Comparison of ENCODE assay signal across 12 cellular contexts in genomic region chr2:207240649-207241048, GRCh38.
A peak's percentile ranks its signal among the peaks of the same experiment; 100 is the strongest.
DNase-seq lines count a peak whose midpoint lies in the region; ATAC-seq, FAIRE-seq and TF ChIP-seq lines count a peak whose summit lies in the region.
"Had no signal": no experiment of that assay in that cellular context is flagged by ENCODE, and none has a peak within 500 bp of the region (broad histone marks: within the 10 kb centered on the region; RNA-seq: fewer than 3 reads in every experiment).

No MANE protein-coding gene starts in this region.

- DNase-seq in GM12865 (ENCODE audit: low read depth): peak; percentile 35
- no peak for DNase-seq in HTR-8/SVneo (ENCODE audit: insufficient read length, low spot score)
- DNase-seq in activated naive CD8-positive, alpha-beta T cell treated with anti-CD3 and anti-CD28 coated beads, Interleukin-2, amount 50 U/mL, for 24 hours: peak; percentile 37
- DNase-seq in T-helper 17 cell: no peak
- no peak for DNase-seq in activated effector memory CD4-positive, alpha-beta T cell treated with anti-CD3 and anti-CD28 coated beads, Interleukin-2, amount 50 U/mL, for 16 hours
- no peak for DNase-seq in dermis blood vessel endothelial cell
- DNase-seq: NCI-H1048, NCI-H510A had no signal

- FAIRE-seq in HTR-8/SVneo (lab: Jason Lieb, UNC): peak; percentile 16
- FAIRE-seq: endothelial cell of umbilical vein had no signal

- peak; percentile 38 for ATAC-seq in activated naive CD8-positive, alpha-beta T cell treated with anti-CD3 and anti-CD28 coated beads, Interleukin-2, amount 50 U/mL, for 24 hours
- no peak for ATAC-seq in T-helper 17 cell
- ATAC-seq: Right ventricle myocardium inferior had no signal

- peak overlapping the region; percentile 78 for H3K4me2 ChIP-seq in skeletal muscle satellite cell (ENCODE audit: low read length)

- no peaks in the 10 kb centered on the region for H3K27me3 Mint-ChIP-seq in activated naive CD8-positive, alpha-beta T cell treated with anti-CD3 and anti-CD28 coated beads, Interleukin-2, amount 50 U/mL, for 24 hours
- H3K27me3 Mint-ChIP-seq in T-helper 17 cell: no peaks in the 10 kb centered on the region

- no peak overlapping the region for H3K27ac Mint-ChIP-seq in activated naive CD8-positive, alpha-beta T cell treated with anti-CD3 and anti-CD28 coated beads, Interleukin-2, amount 50 U/mL, for 24 hours
- no peak overlapping the region for H3K27ac Mint-ChIP-seq in T-helper 17 cell
- H3K27ac Mint-ChIP-seq: progenitor cell of endocrine pancreas had no signal

- H3K9me3 ChIP-seq in skeletal muscle satellite cell (replicated peaks; ENCODE audit: low read length): no peaks in the 10 kb centered on the region
- H3K9me3 ChIP-seq in T-helper 17 cell (ENCODE audit: control insufficient read depth, low read length, poor library complexity, severe bottlenecking): no peaks in the 10 kb centered on the region

- peak overlapping the region; percentile 91 for H3K9ac ChIP-seq in skeletal muscle satellite cell (ENCODE audit: low read depth, low read length)

- no peaks in the 10 kb centered on the region for H3K36me3 Mint-ChIP-seq in activated naive CD8-positive, alpha-beta T cell treated with anti-CD3 and anti-CD28 coated beads, Interleukin-2, amount 50 U/mL, for 24 hours (ENCODE audit: low read depth)
- H3K36me3 Mint-ChIP-seq in T-helper 17 cell (ENCODE audit: low read depth): no peaks in the 10 kb centered on the region

- no peak overlapping the region for H3K4me3 Mint-ChIP-seq in activated naive CD8-positive, alpha-beta T cell treated with anti-CD3 and anti-CD28 coated beads, Interleukin-2, amount 50 U/mL, for 24 hours
- no peak overlapping the region for H3K4me3 Mint-ChIP-seq in T-helper 17 cell

- H3K4me1 ChIP-seq in skeletal muscle satellite cell (ENCODE audit: control insufficient read depth, insufficient read depth, low read length): peaks cover 50% of the 10 kb centered on the region

- no peaks in the 10 kb centered on the region for H3K9me3 Mint-ChIP-seq in activated naive CD8-positive, alpha-beta T cell treated with anti-CD3 and anti-CD28 coated beads, Interleukin-2, amount 50 U/mL, for 24 hours

- no peak for TF ChIP-seq CTCF in GM12865 (IDR thresholded peaks at IDR 0.05; ENCODE audit: insufficient read depth, low read depth, low read length, missing control alignments)

- H3K4me1 Mint-ChIP-seq in activated naive CD8-positive, alpha-beta T cell treated with anti-CD3 and anti-CD28 coated beads, Interleukin-2, amount 50 U/mL, for 24 hours: peaks cover 15% of the 10 kb centered on the region
- H3K4me1 Mint-ChIP-seq in T-helper 17 cell: peaks cover 2% of the 10 kb centered on the region

- H3K36me3 ChIP-seq in skeletal muscle satellite cell (ENCODE audit: insufficient read depth, low read length): peaks cover 4% of the 10 kb centered on the region

- no peaks in the 10 kb centered on the region for H3K27me3 ChIP-seq in skeletal muscle satellite cell (ENCODE audit: control insufficient read depth, insufficient read depth, low read length)

- H3K4me3 ChIP-seq in GM12865 (ENCODE audit: low read depth, low read length): no peak overlapping the region
- peak overlapping the region; percentile 62 for H3K4me3 ChIP-seq in skeletal muscle satellite cell (ENCODE audit: low read length)

Comparison
In these comparisons a context has a peak if more than half of its experiments do, and no peak if none do; other contexts are left out.
1. DNase-seq: peak in GM12865 (single experiment) and activated naive CD8-positive, alpha-beta T cell treated with anti-CD3 and anti-CD28 coated beads, Interleukin-2, amount 50 U/mL, for 24 hours (single experiment); none in HTR-8/SVneo (single experiment), T-helper 17 cell (0 of 3), activated effector memory CD4-positive, alpha-beta T cell treated with anti-CD3 and anti-CD28 coated beads, Interleukin-2, amount 50 U/mL, for 16 hours (single experiment) and dermis blood vessel endothelial cell (single experiment).